22 cellular contexts compared by ENCODE assay signal in the genomic region with DNA sequence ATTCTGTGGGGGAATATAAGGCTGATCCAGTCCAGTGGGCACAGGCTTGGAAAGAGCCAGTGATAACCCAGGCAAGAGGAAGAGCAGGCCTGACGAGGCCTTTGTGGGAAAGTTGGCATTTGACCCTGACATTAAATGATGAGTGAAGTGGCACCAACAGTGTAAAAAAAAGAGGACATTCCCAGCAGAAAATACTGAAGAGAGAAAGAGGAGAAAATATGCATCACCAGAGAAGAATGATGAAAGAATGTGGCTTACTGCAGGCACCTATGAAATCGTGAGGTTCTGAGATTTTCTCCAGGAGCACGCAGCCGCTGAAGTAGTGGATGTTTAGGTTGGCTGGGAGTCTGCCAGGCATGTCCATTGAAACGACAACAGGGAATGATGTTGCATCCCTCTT.
"Had no signal": no experiment of that assay in that cellular context is flagged by ENCODE, and none has a peak within 500 bp of the region (broad histone marks: within the 10 kb centered on the region; RNA-seq: fewer than 3 reads in every experiment).

No MANE protein-coding gene starts in this region.

- H3K27me3 Mint-ChIP-seq: activated CD8-positive, alpha-beta T cell treated with anti-CD3 and anti-CD28 coated beads for 36 hours; activated naive CD8-positive, alpha-beta T cell treated with anti-CD3 and anti-CD28 coated beads for 36 hours; naive thymus-derived CD8-positive, alpha-beta T cell; stimulated activated naive CD8-positive, alpha-beta T cell treated with anti-CD3 and anti-CD28 coated beads, Interleukin-15, amount 100 ng/mL, for 72 hours; T-helper 17 cell had no signal

- H3K9me3 Mint-ChIP-seq: activated CD8-positive, alpha-beta T cell treated with anti-CD3 and anti-CD28 coated beads for 36 hours; activated naive CD8-positive, alpha-beta T cell treated with anti-CD3 and anti-CD28 coated beads for 36 hours; immature natural killer cell; naive thymus-derived CD8-positive, alpha-beta T cell; stimulated activated naive CD8-positive, alpha-beta T cell treated with anti-CD3 and anti-CD28 coated beads, Interleukin-15, amount 100 ng/mL, for 72 hours; WTC11 had no signal

- DNase-seq: activated CD4-positive, alpha-beta T cell treated with anti-CD3 and anti-CD28 coated beads for 48 hours; activated CD8-positive, alpha-beta memory T cell treated with anti-CD3 and anti-CD28 coated beads, Interleukin-2, amount 50 U/mL, for 4 hours; activated CD8-positive, alpha-beta T cell treated with anti-CD3 and anti-CD28 coated beads for 36 hours; activated gamma-delta T cell treated with Interleukin-2 at 50 U/mL for 16 hours; activated naive CD8-positive, alpha-beta T cell treated with anti-CD3 and anti-CD28 coated beads for 36 hours; activated T-cell treated with anti-CD3 and anti-CD28 coated beads, Interleukin-2, amount 50 U/mL, for 48 hours; cerebellar nuclear complex; foreskin melanocyte; heart left ventricle; immature natural killer cell; left lung; mammary epithelial cell; naive thymus-derived CD8-positive, alpha-beta T cell; nucleus accumbens; right cardiac atrium; stimulated activated naive CD8-positive, alpha-beta T cell treated with anti-CD3 and anti-CD28 coated beads, Interleukin-15, amount 100 ng/mL, for 72 hours; T-helper 17 cell; upper lobe of left lung had no signal

- H3K36me3 Mint-ChIP-seq: activated naive CD8-positive, alpha-beta T cell treated with anti-CD3 and anti-CD28 coated beads for 36 hours had no signal

- H3K27ac Mint-ChIP-seq: activated CD8-positive, alpha-beta T cell treated with anti-CD3 and anti-CD28 coated beads for 36 hours; activated naive CD8-positive, alpha-beta T cell treated with anti-CD3 and anti-CD28 coated beads for 36 hours; immature natural killer cell; naive thymus-derived CD8-positive, alpha-beta T cell; T-helper 17 cell; WTC11 had no signal

- H3K4me3 ChIP-seq: breast epithelium, heart left ventricle, left lung, SK-N-MC, skin epidermis, upper lobe of left lung had no signal

- ATAC-seq: activated CD8-positive, alpha-beta T cell treated with anti-CD3 and anti-CD28 coated beads for 36 hours; heart left ventricle; left lung; naive thymus-derived CD8-positive, alpha-beta T cell; right cardiac atrium; stimulated activated naive CD8-positive, alpha-beta T cell treated with anti-CD3 and anti-CD28 coated beads, Interleukin-15, amount 100 ng/mL, for 72 hours; T-helper 17 cell; WTC11 had no signal

- H3K4me1 Mint-ChIP-seq: activated naive CD8-positive, alpha-beta T cell treated with anti-CD3 and anti-CD28 coated beads for 36 hours; immature natural killer cell; stimulated activated naive CD8-positive, alpha-beta T cell treated with anti-CD3 and anti-CD28 coated beads, Interleukin-15, amount 100 ng/mL, for 72 hours; WTC11 had no signal

- H3K4me3 Mint-ChIP-seq: activated CD8-positive, alpha-beta T cell treated with anti-CD3 and anti-CD28 coated beads for 36 hours; activated naive CD8-positive, alpha-beta T cell treated with anti-CD3 and anti-CD28 coated beads for 36 hours; immature natural killer cell; naive thymus-derived CD8-positive, alpha-beta T cell; stimulated activated naive CD8-positive, alpha-beta T cell treated with anti-CD3 and anti-CD28 coated beads, Interleukin-15, amount 100 ng/mL, for 72 hours; T-helper 17 cell; WTC11 had no signal
